9 cellular contexts compared by ENCODE assay signal in the genomic region with DNA sequence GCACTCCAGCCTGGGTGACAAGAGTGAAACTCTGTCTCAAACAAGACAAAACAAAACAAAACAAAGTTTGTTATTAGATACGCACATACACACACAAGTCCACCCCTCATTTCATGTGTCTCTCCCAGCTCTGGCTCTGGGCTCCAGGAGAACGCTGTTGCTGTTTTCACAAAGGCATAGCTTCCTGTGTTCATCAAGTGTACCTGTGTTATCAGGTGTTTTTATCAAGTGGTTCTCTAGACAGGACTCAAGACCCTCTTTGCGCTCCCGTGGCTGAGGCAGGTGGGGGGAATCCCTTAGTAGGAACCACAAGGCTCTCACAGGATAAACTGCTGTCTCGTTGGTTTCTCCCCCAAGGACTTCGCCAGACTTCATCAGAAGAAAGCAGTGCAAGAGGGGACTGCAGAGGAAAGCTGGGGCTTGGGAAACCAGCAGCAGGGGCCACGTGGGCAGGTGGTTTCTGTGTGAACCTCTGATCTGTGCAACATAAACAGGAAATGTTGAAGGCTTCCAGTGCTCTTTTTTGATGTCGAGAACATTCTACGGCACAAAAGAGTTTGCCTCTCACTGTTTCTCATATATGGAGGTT. TPM values are rescaled to one million over a fixed set of nuclear protein-coding genes. Genes with fewer than 3 reads are reported as not detected.
DNase-seq lines count a peak whose midpoint lies in the region; ATAC-seq and TF ChIP-seq lines count a peak whose summit lies in the region.
"Had no signal": no experiment of that assay in that cellular context is flagged by ENCODE, and none has a peak within 500 bp of the region (broad histone marks: within the 10 kb centered on the region; RNA-seq: fewer than 3 reads in every experiment).

No MANE protein-coding gene starts in this region.

- no peaks in the 10 kb centered on the region for H3K9me3 ChIP-seq in mucosa of descending colon
- no peaks in the 10 kb centered on the region for H3K9me3 ChIP-seq in osteoblast (ENCODE audit: low read depth, low read length)

- H4K20me1 ChIP-seq in osteoblast (ENCODE audit: insufficient read depth, low read length): no peaks in the 10 kb centered on the region

- H3K79me2 ChIP-seq in osteoblast (ENCODE audit: insufficient read depth, low read length): no peaks in the 10 kb centered on the region

- H3K4me1 ChIP-seq in mucosa of descending colon (ENCODE audit: low read depth): peaks cover 32% of the 10 kb centered on the region
- peaks cover 16% of the 10 kb centered on the region for H3K4me1 ChIP-seq in osteoblast (ENCODE audit: insufficient read depth, low read length)

- intact Hi-C loops in mucosa of descending colon (cut with DNase I, micrococcal nuclease): no loop called here
- intact Hi-C loops in Right ventricle myocardium inferior (cut with DNase I): no loop called here

- peak; percentile 50 for ATAC-seq in GM18861 (IDR thresholded peaks at IDR 0.05; ENCODE audit: unreplicated experiment)
- ATAC-seq in HG03175 (IDR thresholded peaks at IDR 0.05; ENCODE audit: unreplicated experiment): peak; percentile 71
- peak; percentile 63 for ATAC-seq in mucosa of descending colon
- no peak for ATAC-seq in Right ventricle myocardium inferior
- no peak for ATAC-seq in GM18519 (IDR thresholded peaks at IDR 0.05; ENCODE audit: low FRiP score, unreplicated experiment)

- H2AFZ ChIP-seq in osteoblast (ENCODE audit: low read length): no peak overlapping the region

- peak; percentile 71 for DNase-seq in activated CD8-positive, alpha-beta memory T cell treated with anti-CD3 and anti-CD28 coated beads, Interleukin-2, amount 50 U/mL, for 4 hours
- peak; percentile 57 to 81 (median 71) for DNase-seq in mucosa of descending colon
- no peak for DNase-seq in Right ventricle myocardium inferior (ENCODE audit: missing footprints)
- no peak for DNase-seq in osteoblast (ENCODE audit: insufficient read length, low spot score, missing footprints)
- no peak for DNase-seq in GM03348 (ENCODE audit: low spot score)

- no peak overlapping the region for H3K4me2 ChIP-seq in osteoblast (ENCODE audit: insufficient read depth, low read length)

- H3K27ac ChIP-seq in osteoblast (ENCODE audit: low read depth, low read length): no peak overlapping the region
- H3K27ac ChIP-seq: epithelial cell of prostate had no signal

- H3K4me3 ChIP-seq in mucosa of descending colon: no peak overlapping the region
- H3K4me3 ChIP-seq in osteoblast (ENCODE audit: insufficient read depth, low read length): no peak overlapping the region

- no peak for TF ChIP-seq CTCF in mucosa of descending colon (IDR thresholded peaks at IDR 0.05)
- TF ChIP-seq CTCF in osteoblast (IDR thresholded peaks at IDR 0.05; ENCODE audit: extremely low read depth, low read depth, low read length): no peak

- H3K36me3 ChIP-seq in mucosa of descending colon (ENCODE audit: low read depth): no peaks in the 10 kb centered on the region
- no peaks in the 10 kb centered on the region for H3K36me3 ChIP-seq in osteoblast (ENCODE audit: insufficient read depth, low read length)

- peaks cover 3% of the 10 kb centered on the region for H3K27me3 ChIP-seq in osteoblast (ENCODE audit: insufficient read depth, low read length)

RNA-seq across cellular contexts. Expression of a gene that starts 6.9 kb away (rescaled TPM):
- total RNA-seq in mucosa of descending colon (10 to 100 TPM; 42.6 to 60.0 (median 46.2) TPM), Right ventricle myocardium inferior (30.9 TPM), osteoblast (89.3 and 203 TPM in 2 replicates)

RNA-seq across cellular contexts. Expression of a gene that starts 33.7 kb away (rescaled TPM):
- 10 to 100 TPM in 2 of 3 donors, 1 to 10 TPM in 1; 8.7 to 73.6 (median 10.7) TPM for total RNA-seq in mucosa of descending colon
- 327 TPM for total RNA-seq in Right ventricle myocardium inferior
- total RNA-seq in osteoblast: 0.88 and 1.4 TPM in 2 replicates

Comparison
In these comparisons a context has a peak if more than half of its experiments do, and no peak if none do; other contexts are left out.
1. ATAC-seq: peak in GM18861 (single experiment), HG03175 (single experiment) and mucosa of descending colon (single experiment); none in Right ventricle myocardium inferior (single experiment) and GM18519 (single experiment).
2. DNase-seq: peak in activated CD8-positive, alpha-beta memory T cell treated with anti-CD3 and anti-CD28 coated beads, Interleukin-2, amount 50 U/mL, for 4 hours (single experiment) and mucosa of descending colon (3 of 3); none in Right ventricle myocardium inferior (single experiment), osteoblast (single experiment) and GM03348 (single experiment).